ENCODE assay signal across 8 cellular contexts in genomic region chr11:57205046-57205671, GRCh38.
DNase-seq lines count a peak whose midpoint lies in the region; ATAC-seq and TF ChIP-seq lines count a peak whose summit lies in the region.
"Had no signal": no experiment of that assay in that cellular context is flagged by ENCODE, and none has a peak within 500 bp of the region (broad histone marks: within the 10 kb centered on the region; RNA-seq: fewer than 3 reads in every experiment).

No MANE protein-coding gene starts in this region.

- H3K9me3 Mint-ChIP-seq in T-helper 2 cell treated with Interferon-gamma antibody and Interleukin-4, amounts not matched to agents 5 μg/mL and 100 μg/mL, for 36 hours: no peaks in the 10 kb centered on the region
- H3K9me3 Mint-ChIP-seq: mesothelial cell of epicardium had no signal

- ATAC-seq in HG03025 (IDR thresholded peaks at IDR 0.05; ENCODE audit: low FRiP score, unreplicated experiment) (no peak), HG02588 (IDR thresholded peaks at IDR 0.05; ENCODE audit: unreplicated experiment) (no peak)

- H3K36me3 ChIP-seq in HUES48 (ENCODE audit: control insufficient read depth, insufficient read depth, low read length) (no peaks in the 10 kb centered on the region), subcutaneous abdominal adipose tissue (ENCODE audit: control insufficient read depth in 5 of 5, insufficient read depth in 5 of 5, low read length in 5 of 5) (no peaks in the 10 kb centered on the region)

- no peaks in the 10 kb centered on the region for H3K27me3 ChIP-seq in HUES48 (ENCODE audit: control insufficient read depth, insufficient read depth, low read length)
- peaks cover 0 to 12% (median 6%) of the 10 kb centered on the region in 5 donors for H3K27me3 ChIP-seq in subcutaneous abdominal adipose tissue (ENCODE audit: control insufficient read depth in 5 of 5, insufficient read depth in 4 of 5, low read length in 5 of 5)

- H3K4me3 ChIP-seq in HUES48 (ENCODE audit: low read depth, low read length): peak overlapping the region; percentile 5; the same call in 1 of the 2 replicates
- no peak overlapping the region for H3K4me3 ChIP-seq in cardiac fibroblast (replicated peaks in 1 of 2; ENCODE audit: low read depth in 2 of 2, low read length in 2 of 2)
- no peak overlapping the region for H3K4me3 ChIP-seq in subcutaneous abdominal adipose tissue (ENCODE audit: low read depth in 1 of 5, low read length in 5 of 5)

- H3K9ac ChIP-seq in HUES48 (ENCODE audit: low read depth, low read length) (no peak overlapping the region), subcutaneous abdominal adipose tissue (ENCODE audit: low read length in 5 of 5) (no peak overlapping the region)

- H3K36me3 Mint-ChIP-seq in T-helper 2 cell treated with Interferon-gamma antibody and Interleukin-4, amounts not matched to agents 5 μg/mL and 100 μg/mL, for 36 hours (ENCODE audit: low read depth): no peaks in the 10 kb centered on the region
- H3K36me3 Mint-ChIP-seq: mesothelial cell of epicardium had no signal

- no peaks in the 10 kb centered on the region for H3K27me3 Mint-ChIP-seq in T-helper 2 cell treated with Interferon-gamma antibody and Interleukin-4, amounts not matched to agents 5 μg/mL and 100 μg/mL, for 36 hours (ENCODE audit: low read depth)

- H3K4me1 Mint-ChIP-seq in T-helper 2 cell treated with Interferon-gamma antibody and Interleukin-4, amounts not matched to agents 5 μg/mL and 100 μg/mL, for 36 hours (ENCODE audit: low read depth): no peaks in the 10 kb centered on the region
- H3K4me1 Mint-ChIP-seq: mesothelial cell of epicardium had no signal

- H3K27ac Mint-ChIP-seq in T-helper 2 cell treated with Interferon-gamma antibody and Interleukin-4, amounts not matched to agents 5 μg/mL and 100 μg/mL, for 36 hours: no peak overlapping the region
- H3K27ac Mint-ChIP-seq: mesothelial cell of epicardium had no signal

- H3K4me1 ChIP-seq in HUES48 (ENCODE audit: control insufficient read depth, insufficient read depth, low read length): peaks cover 16% of the 10 kb centered on the region
- peaks cover 19 to 94% (median 38%) of the 10 kb centered on the region in 5 donors for H3K4me1 ChIP-seq in subcutaneous abdominal adipose tissue (ENCODE audit: control insufficient read depth in 5 of 5, insufficient read depth in 5 of 5, low read length in 5 of 5)

- no peaks in the 10 kb centered on the region for H3K9me3 ChIP-seq in HUES48 (ENCODE audit: control insufficient read depth, insufficient read depth, low read length)
- H3K9me3 ChIP-seq in subcutaneous abdominal adipose tissue (ENCODE audit: control insufficient read depth in 5 of 5, low read length in 5 of 5): no peaks in the 10 kb centered on the region

- DNase-seq in cardiac fibroblast (ENCODE audit: low read depth in 2 of 2): peak; percentile 27 to 65
- DNase-seq in iPS DF 19.7 (ENCODE audit: low read depth, low spot score): peak; percentile 50
- no peak for DNase-seq in T-helper 2 cell treated with Interferon-gamma antibody and Interleukin-4, amounts not matched to agents 5 μg/mL and 100 μg/mL, for 36 hours (ENCODE audit: low spot score)

- H3K4me3 Mint-ChIP-seq in T-helper 2 cell treated with Interferon-gamma antibody and Interleukin-4, amounts not matched to agents 5 μg/mL and 100 μg/mL, for 36 hours: no peak overlapping the region
- H3K4me3 Mint-ChIP-seq: mesothelial cell of epicardium had no signal

- H3K27ac ChIP-seq in HUES48 (ENCODE audit: low read depth, low read length): peak overlapping the region; percentile 76
- H3K27ac ChIP-seq in subcutaneous abdominal adipose tissue (ENCODE audit: low read depth, low read length): peak overlapping the region; percentile 27

- no peak for TF ChIP-seq CTCF in cardiac fibroblast (IDR thresholded peaks at IDR 0.05; ENCODE audit: low read depth, low read length)
